1 cellular context compared by ENCODE assay signal in the genomic region with DNA sequence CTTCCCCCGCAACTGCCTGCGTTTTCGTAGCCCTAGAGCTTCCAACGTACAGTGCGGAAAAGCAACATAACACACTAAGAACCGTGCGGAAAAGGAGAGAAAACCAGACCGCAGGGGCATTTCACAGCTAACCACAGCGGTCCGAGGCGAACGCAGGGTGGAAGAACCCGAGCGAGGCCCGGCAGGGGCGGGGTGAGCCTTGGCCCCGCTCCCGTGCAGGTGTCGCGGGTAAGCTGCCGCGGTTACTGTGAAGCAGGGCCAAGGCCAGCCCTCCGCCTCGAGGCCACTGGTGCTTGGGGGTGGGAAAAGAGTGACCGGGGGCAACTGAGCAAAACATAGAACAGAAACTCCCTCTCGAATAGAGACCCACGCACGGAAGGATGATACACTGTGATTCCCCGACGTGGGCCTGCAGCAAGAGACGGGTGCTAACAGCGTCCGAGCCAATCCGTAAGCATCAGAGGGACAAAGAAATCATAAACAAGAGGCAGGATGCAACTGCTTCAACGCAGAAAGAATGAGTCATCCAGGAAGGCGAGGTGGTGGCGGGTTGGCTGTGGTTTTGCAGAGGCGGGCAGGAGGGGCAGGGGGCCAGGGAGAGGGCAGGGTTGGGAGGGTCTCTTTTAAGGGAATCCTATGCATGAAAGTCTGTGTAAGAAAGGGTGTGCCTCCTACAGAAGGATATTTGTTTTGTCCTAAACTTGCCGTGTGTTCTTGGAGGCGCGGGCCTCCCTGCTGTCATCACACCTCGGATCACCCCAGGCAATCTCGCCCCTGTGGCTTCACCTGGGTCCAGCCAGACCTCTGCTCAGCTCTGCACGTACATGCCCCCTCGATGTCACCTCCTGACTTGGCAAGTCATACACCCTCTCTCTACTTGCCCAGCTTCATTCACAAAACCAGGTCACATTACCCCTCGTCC.
TF ChIP-seq lines count a peak whose summit lies in the region.

No MANE protein-coding gene starts in this region.

TF ChIP-seq in HepG2, 621 proteins besides CTCF, POLR2A, EP300 and RAD21 (continued from another document):
- TF ChIP-seq, protein P1, sequence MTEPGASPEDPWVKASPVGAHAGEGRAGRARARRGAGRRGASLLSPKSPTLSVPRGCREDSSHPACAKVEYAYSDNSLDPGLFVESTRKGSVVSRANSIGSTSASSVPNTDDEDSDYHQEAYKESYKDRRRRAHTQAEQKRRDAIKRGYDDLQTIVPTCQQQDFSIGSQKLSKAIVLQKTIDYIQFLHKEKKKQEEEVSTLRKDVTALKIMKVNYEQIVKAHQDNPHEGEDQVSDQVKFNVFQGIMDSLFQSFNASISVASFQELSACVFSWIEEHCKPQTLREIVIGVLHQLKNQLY (CRISPR knock-in tag; IDR thresholded peaks at IDR 0.05): no peak
- peak; percentile 77; the same call in 1 of the 2 replicates for TF ChIP-seq ZBTB38 (CRISPR knock-in tag; IDR thresholded peaks at IDR 0.05)
- TF ChIP-seq, protein P2, sequence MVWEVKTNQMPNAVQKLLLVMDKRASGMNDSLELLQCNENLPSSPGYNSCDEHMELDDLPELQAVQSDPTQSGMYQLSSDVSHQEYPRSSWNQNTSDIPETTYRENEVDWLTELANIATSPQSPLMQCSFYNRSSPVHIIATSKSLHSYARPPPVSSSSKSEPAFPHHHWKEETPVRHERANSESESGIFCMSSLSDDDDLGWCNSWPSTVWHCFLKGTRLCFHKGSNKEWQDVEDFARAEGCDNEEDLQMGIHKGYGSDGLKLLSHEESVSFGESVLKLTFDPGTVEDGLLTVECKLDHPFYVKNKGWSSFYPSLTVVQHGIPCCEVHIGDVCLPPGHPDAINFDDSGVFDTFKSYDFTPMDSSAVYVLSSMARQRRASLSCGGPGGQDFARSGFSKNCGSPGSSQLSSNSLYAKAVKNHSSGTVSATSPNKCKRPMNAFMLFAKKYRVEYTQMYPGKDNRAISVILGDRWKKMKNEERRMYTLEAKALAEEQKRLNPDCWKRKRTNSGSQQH (CRISPR knock-in tag; IDR thresholded peaks at IDR 0.05; ENCODE audit: low read depth): no peak
- TF ChIP-seq, protein P3, sequence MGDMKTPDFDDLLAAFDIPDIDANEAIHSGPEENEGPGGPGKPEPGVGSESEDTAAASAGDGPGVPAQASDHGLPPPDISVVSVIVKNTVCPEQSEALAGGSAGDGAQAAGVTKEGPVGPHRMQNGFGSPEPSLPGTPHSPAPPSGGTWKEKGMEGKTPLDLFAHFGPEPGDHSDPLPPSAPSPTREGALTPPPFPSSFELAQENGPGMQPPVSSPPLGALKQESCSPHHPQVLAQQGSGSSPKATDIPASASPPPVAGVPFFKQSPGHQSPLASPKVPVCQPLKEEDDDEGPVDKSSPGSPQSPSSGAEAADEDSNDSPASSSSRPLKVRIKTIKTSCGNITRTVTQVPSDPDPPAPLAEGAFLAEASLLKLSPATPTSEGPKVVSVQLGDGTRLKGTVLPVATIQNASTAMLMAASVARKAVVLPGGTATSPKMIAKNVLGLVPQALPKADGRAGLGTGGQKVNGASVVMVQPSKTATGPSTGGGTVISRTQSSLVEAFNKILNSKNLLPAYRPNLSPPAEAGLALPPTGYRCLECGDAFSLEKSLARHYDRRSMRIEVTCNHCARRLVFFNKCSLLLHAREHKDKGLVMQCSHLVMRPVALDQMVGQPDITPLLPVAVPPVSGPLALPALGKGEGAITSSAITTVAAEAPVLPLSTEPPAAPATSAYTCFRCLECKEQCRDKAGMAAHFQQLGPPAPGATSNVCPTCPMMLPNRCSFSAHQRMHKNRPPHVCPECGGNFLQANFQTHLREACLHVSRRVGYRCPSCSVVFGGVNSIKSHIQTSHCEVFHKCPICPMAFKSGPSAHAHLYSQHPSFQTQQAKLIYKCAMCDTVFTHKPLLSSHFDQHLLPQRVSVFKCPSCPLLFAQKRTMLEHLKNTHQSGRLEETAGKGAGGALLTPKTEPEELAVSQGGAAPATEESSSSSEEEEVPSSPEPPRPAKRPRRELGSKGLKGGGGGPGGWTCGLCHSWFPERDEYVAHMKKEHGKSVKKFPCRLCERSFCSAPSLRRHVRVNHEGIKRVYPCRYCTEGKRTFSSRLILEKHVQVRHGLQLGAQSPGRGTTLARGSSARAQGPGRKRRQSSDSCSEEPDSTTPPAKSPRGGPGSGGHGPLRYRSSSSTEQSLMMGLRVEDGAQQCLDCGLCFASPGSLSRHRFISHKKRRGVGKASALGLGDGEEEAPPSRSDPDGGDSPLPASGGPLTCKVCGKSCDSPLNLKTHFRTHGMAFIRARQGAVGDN (CRISPR knock-in tag; IDR thresholded peaks at IDR 0.05): peak; percentile 16
- TF ChIP-seq, protein P4, sequence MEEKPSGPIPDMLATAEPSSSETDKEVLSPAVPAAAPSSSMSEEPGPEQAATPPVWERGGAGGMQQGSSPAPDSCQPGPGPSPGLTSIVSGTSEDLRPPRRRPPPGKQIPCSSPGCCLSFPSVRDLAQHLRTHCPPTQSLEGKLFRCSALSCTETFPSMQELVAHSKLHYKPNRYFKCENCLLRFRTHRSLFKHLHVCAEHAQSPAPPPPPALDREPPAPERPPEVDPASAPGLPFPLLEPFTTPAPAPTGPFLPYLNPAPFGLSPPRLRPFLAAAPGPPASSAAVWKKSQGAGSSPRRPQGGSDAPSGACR (CRISPR knock-in tag; IDR thresholded peaks at IDR 0.05): no peak
- TF ChIP-seq SSRP1 (CRISPR knock-in tag; IDR thresholded peaks at IDR 0.05): no peak
- TF ChIP-seq GLI4 (CRISPR knock-in tag; IDR thresholded peaks at IDR 0.05; ENCODE audit: borderline replicate concordance): no peak
- TF ChIP-seq FOSL2 (CRISPR knock-in tag; IDR thresholded peaks at IDR 0.05): peak; percentile 71
- TF ChIP-seq, protein P5, sequence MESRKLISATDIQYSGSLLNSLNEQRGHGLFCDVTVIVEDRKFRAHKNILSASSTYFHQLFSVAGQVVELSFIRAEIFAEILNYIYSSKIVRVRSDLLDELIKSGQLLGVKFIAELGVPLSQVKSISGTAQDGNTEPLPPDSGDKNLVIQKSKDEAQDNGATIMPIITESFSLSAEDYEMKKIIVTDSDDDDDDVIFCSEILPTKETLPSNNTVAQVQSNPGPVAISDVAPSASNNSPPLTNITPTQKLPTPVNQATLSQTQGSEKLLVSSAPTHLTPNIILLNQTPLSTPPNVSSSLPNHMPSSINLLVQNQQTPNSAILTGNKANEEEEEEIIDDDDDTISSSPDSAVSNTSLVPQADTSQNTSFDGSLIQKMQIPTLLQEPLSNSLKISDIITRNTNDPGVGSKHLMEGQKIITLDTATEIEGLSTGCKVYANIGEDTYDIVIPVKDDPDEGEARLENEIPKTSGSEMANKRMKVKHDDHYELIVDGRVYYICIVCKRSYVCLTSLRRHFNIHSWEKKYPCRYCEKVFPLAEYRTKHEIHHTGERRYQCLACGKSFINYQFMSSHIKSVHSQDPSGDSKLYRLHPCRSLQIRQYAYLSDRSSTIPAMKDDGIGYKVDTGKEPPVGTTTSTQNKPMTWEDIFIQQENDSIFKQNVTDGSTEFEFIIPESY (CRISPR knock-in tag; IDR thresholded peaks at IDR 0.05): peak; percentile 80
- TF ChIP-seq GZF1 (CRISPR knock-in tag; IDR thresholded peaks at IDR 0.05): no peak
